In genomic region chr3:136752046-136752326, GRCh38 we compare ENCODE assay signal across 7 cellular contexts. TPM values are rescaled to one million over a fixed set of nuclear protein-coding genes. Genes with fewer than 3 reads are reported as not detected.
DNase-seq lines count a peak whose midpoint lies in the region; ATAC-seq and TF ChIP-seq lines count a peak whose summit lies in the region.

No MANE protein-coding gene starts in this region.

- no peak for TF ChIP-seq POLR2A in spleen (IDR thresholded peaks at IDR 0.05)

- intact Hi-C loops in spleen (cut with DNase I; ENCODE audit: low total_unique reads) = loop anchor here (5.0 to 10.0 kb wide), 5 partner anchors 110 to 675 kb away; partner anchors contain the start of genes MSL2, NCK1 and PCCB

- ATAC-seq in GM21381 (IDR thresholded peaks at IDR 0.05; ENCODE audit: unreplicated experiment) = peak; percentile 9
- peak; percentile 20 for ATAC-seq in activated T-helper 17 cell treated with anti-CD3 and anti-CD28 coated beads, Interleukin-2, amount 50 U/mL, for 72 hours (replicated peaks)

- peak overlapping the region; percentile 94 for H3K9ac ChIP-seq in HUES6 (ENCODE audit: low read length)

- no peaks in the 10 kb centered on the region for H3K27me3 Mint-ChIP-seq in activated T-helper 17 cell treated with anti-CD3 and anti-CD28 coated beads, Interleukin-2, amount 50 U/mL, for 72 hours

- H3K36me3 ChIP-seq in HUES6 (ENCODE audit: control insufficient read depth, insufficient read depth, low read length) (no peaks in the 10 kb centered on the region), hepatocyte (replicated peaks; ENCODE audit: insufficient read depth, low read depth) (no peaks in the 10 kb centered on the region), spleen (no peaks in the 10 kb centered on the region)

- WGBS in hepatocyte (ENCODE audit: low lambda C conversion rate, missing lambda C conversion rate) = no CpG with 5 or more reads among the region's 41 CpGs
- WGBS in spleen, 5 donors = 1% methylated on average over 22 to 41 of the region's 41 CpGs; no CpG with 5 or more reads in 1 of the 5 donors

- no peaks in the 10 kb centered on the region for H3K9me3 ChIP-seq in HUES6 (ENCODE audit: control insufficient read depth, insufficient read depth, low read depth, low read length)
- H3K9me3 ChIP-seq in hepatocyte (ENCODE audit: low read depth) = no peaks in the 10 kb centered on the region
- no peaks in the 10 kb centered on the region for H3K9me3 ChIP-seq in spleen

- peaks cover 27% of the 10 kb centered on the region for H3K36me3 Mint-ChIP-seq in activated T-helper 17 cell treated with anti-CD3 and anti-CD28 coated beads, Interleukin-2, amount 50 U/mL, for 72 hours (ENCODE audit: low read depth)

- H3K4me1 ChIP-seq in HUES6 (ENCODE audit: control insufficient read depth, insufficient read depth, low read length) = peaks cover 31% of the 10 kb centered on the region
- peaks cover 29% of the 10 kb centered on the region for H3K4me1 ChIP-seq in hepatocyte (ENCODE audit: insufficient read depth)
- peaks cover 30 to 61% (median 46%) of the 10 kb centered on the region in 6 donors for H3K4me1 ChIP-seq in spleen

- no peaks in the 10 kb centered on the region for H3K9me3 Mint-ChIP-seq in activated T-helper 17 cell treated with anti-CD3 and anti-CD28 coated beads, Interleukin-2, amount 50 U/mL, for 72 hours

- H3K27ac ChIP-seq in HUES6 (ENCODE audit: low read depth, low read length) = peak overlapping the region; percentile 98
- peak overlapping the region; percentile 99 for H3K27ac ChIP-seq in hepatocyte
- H3K27ac ChIP-seq in spleen = peak overlapping the region; percentile 95 to 100 (median 98)

- H3K27ac Mint-ChIP-seq in activated T-helper 17 cell treated with anti-CD3 and anti-CD28 coated beads, Interleukin-2, amount 50 U/mL, for 72 hours = peak overlapping the region; percentile 96

- DNase-seq in GDM1 (lab: John Stamatoyannopoulos, UW) (peak; percentile 81), hepatocyte (ENCODE audit: low spot score) (peak; percentile 85), spleen (no peak), occipital lobe (lab: John Stamatoyannopoulos, UW) (no peak)

- peak overlapping the region; percentile 78 for H2AFZ ChIP-seq in hepatocyte

- H3K4me1 Mint-ChIP-seq in activated T-helper 17 cell treated with anti-CD3 and anti-CD28 coated beads, Interleukin-2, amount 50 U/mL, for 72 hours = peaks cover 32% of the 10 kb centered on the region

- no peaks in the 10 kb centered on the region for H3K9me2 ChIP-seq in hepatocyte (replicated peaks; ENCODE audit: insufficient read depth)

- no peak overlapping the region for H3K4me2 ChIP-seq in hepatocyte

- no peak for TF ChIP-seq CTCF in hepatocyte (IDR thresholded peaks at IDR 0.05; ENCODE audit: poor library complexity)
- no peak for TF ChIP-seq CTCF in spleen (IDR thresholded peaks at IDR 0.05 in 8 of 11, conservative IDR thresholded peaks at IDR 0.05 in 3 of 11)

- peaks cover 43% of the 10 kb centered on the region for H3K79me2 ChIP-seq in hepatocyte

- H3K4me3 ChIP-seq in HUES6 (ENCODE audit: low read depth, low read length) (peak overlapping the region; percentile 85), hepatocyte (peak overlapping the region; percentile 64), spleen (peak overlapping the region; percentile 54 to 90 (median 60))

- H3K27me3 ChIP-seq in HUES6 (ENCODE audit: control insufficient read depth, insufficient read depth, low read length) (no peaks in the 10 kb centered on the region), hepatocyte (no peaks in the 10 kb centered on the region), spleen (replicated peaks in 1 of 7) (no peaks in the 10 kb centered on the region)

- peaks cover 8% of the 10 kb centered on the region for H4K20me1 ChIP-seq in hepatocyte (ENCODE audit: insufficient read depth, poor library complexity, severe bottlenecking)

- peak overlapping the region; percentile 93 for H3K4me3 Mint-ChIP-seq in activated T-helper 17 cell treated with anti-CD3 and anti-CD28 coated beads, Interleukin-2, amount 50 U/mL, for 72 hours

RNA-seq across cellular contexts. Expression of gene STAG1, which starts 0.2 kb away (rescaled TPM):
- 10 to 100 TPM; 48.0 to 62.3 TPM for total RNA-seq in activated T-helper 17 cell treated with anti-CD3 and anti-CD28 coated beads, Interleukin-2, amount 50 U/mL, for 72 hours
- total RNA-seq in hepatocyte (37.0 and 41.1 TPM in 2 replicates), spleen (10 to 100 TPM; 40.0 to 61.6 (median 51.9) TPM), occipital lobe (80.8 TPM)
- polyA plus RNA-seq in hepatocyte (12.4 and 16.6 TPM in 2 replicates), spleen (1 to 10 TPM; 7.2 to 9.2 (median 8.5) TPM)

Comparison
In these comparisons a context has a peak if more than half of its experiments do, and no peak if none do; other contexts are left out.
1. DNase-seq: peak in GDM1 (single experiment) and hepatocyte (single experiment); none in spleen (single experiment) and occipital lobe (single experiment).
2. Peak in every context shown above with its lines, with median percentiles within 50 percentile points of each other: H3K27ac ChIP-seq and H3K4me3 ChIP-seq.